ENCODE assay signal across 8 cellular contexts in the genomic region with DNA sequence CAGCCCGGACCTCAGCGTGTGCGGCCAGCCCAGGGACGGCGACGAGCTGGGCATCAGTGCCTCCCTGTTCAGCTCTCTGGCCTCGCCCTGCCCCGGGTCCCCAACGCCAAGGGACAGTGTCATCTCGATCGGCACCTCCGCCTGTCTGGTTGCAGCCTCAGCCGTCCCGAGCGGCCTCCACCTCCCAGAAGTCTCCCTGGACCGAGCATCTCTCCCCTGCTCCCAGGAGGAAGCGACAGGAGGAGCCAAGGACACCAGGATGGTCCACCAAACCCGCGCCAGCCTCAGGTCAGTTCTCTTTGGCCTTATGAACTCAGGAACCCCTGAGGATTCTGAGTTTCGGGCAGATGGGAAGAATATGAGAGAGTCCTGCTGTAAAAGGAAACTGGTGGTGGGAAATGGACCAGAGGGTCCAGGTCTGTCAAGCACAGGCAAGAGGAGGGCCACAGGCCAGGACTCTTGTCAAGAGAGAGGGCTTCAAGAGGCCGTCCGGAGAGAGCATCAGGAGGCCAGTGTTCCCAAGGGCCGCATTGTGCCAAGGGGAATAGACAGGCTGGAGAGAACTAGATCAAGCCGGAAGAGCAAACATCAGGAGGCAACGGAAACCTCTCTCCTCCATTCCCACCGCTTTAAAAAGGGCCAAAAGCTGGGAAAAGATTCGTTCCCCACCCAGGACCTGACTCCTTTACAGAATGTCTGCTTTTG. TPM values are rescaled to one million over a fixed set of nuclear protein-coding genes. Genes with fewer than 3 reads are reported as not detected.
DNase-seq lines count a peak whose midpoint lies in the region; ATAC-seq and TF ChIP-seq lines count a peak whose summit lies in the region.

No MANE protein-coding gene starts in this region.

- H3K4me1 Mint-ChIP-seq in activated naive CD8-positive, alpha-beta T cell treated with anti-CD3 and anti-CD28 coated beads, Interleukin-2, amount 50 U/mL, for 24 hours, result peaks cover 65% of the 10 kb centered on the region

- no peak for ATAC-seq in activated naive CD8-positive, alpha-beta T cell treated with anti-CD3 and anti-CD28 coated beads, Interleukin-2, amount 50 U/mL, for 24 hours
- ATAC-seq in lung (ENCODE audit: insufficient read depth, low FRiP score), result no peak
- no peak for ATAC-seq in GM18868 (IDR thresholded peaks at IDR 0.05; ENCODE audit: unreplicated experiment)

- H3K9me3 Mint-ChIP-seq in activated naive CD8-positive, alpha-beta T cell treated with anti-CD3 and anti-CD28 coated beads, Interleukin-2, amount 50 U/mL, for 24 hours, result no peaks in the 10 kb centered on the region

- H3K9me3 ChIP-seq in lung (ENCODE audit: control insufficient read depth in 2 of 2, insufficient read depth in 1 of 2, low read length in 1 of 2), result no peaks in the 10 kb centered on the region

- H3K4me3 Mint-ChIP-seq in activated naive CD8-positive, alpha-beta T cell treated with anti-CD3 and anti-CD28 coated beads, Interleukin-2, amount 50 U/mL, for 24 hours, result peak overlapping the region; percentile 95

- H3K27ac Mint-ChIP-seq in activated naive CD8-positive, alpha-beta T cell treated with anti-CD3 and anti-CD28 coated beads, Interleukin-2, amount 50 U/mL, for 24 hours, result peak overlapping the region; percentile 74

- WGBS in lung, 2 donors, result 18 to 24% methylated on average over 26 to 27 of the region's 27 CpGs

- H3K36me3 ChIP-seq in lung (ENCODE audit: control insufficient read depth in 2 of 2, insufficient read depth in 2 of 2, low read length in 2 of 2), result no peaks in the 10 kb centered on the region

- peaks cover 50% of the 10 kb centered on the region for H3K36me3 Mint-ChIP-seq in activated naive CD8-positive, alpha-beta T cell treated with anti-CD3 and anti-CD28 coated beads, Interleukin-2, amount 50 U/mL, for 24 hours (ENCODE audit: low read depth)

- peak overlapping the region; percentile 78 for H3K4me3 ChIP-seq in lung

- peaks cover 6 to 7% of the 10 kb centered on the region in 2 donors for H3K4me1 ChIP-seq in lung (ENCODE audit: control insufficient read depth in 2 of 2, insufficient read depth in 2 of 2, low read length in 2 of 2)

- no peak for TF ChIP-seq CTCF in lung (IDR thresholded peaks at IDR 0.05; ENCODE audit: control extremely low read depth, extremely low read depth)

- no peaks in the 10 kb centered on the region for H3K27me3 ChIP-seq in lung (ENCODE audit: control insufficient read depth, insufficient read depth)

- peak; percentile 13 for DNase-seq in stimulated activated CD4-positive, alpha-beta T cell treated with anti-CD3 and anti-CD28 coated beads, Interleukin-4, amount 100 ng/mL, for 24 hours
- DNase-seq in stimulated activated CD4-positive, alpha-beta T cell treated with anti-CD3 and anti-CD28 coated beads, Interleukin-2, amount 100 ng/mL, for 24 hours, result no peak
- no peak for DNase-seq in activated naive CD8-positive, alpha-beta T cell treated with anti-CD3 and anti-CD28 coated beads, Interleukin-2, amount 50 U/mL, for 24 hours
- DNase-seq in lung (ENCODE audit: low spot score) (no peak), inferior parietal cortex (ENCODE audit: extremely low spot score) (no peak), amygdala (lab: John Stamatoyannopoulos, UW) (no peak), activated gamma-delta T cell (lab: John Stamatoyannopoulos, UW) (no peak)

- no peaks in the 10 kb centered on the region for H3K27me3 Mint-ChIP-seq in activated naive CD8-positive, alpha-beta T cell treated with anti-CD3 and anti-CD28 coated beads, Interleukin-2, amount 50 U/mL, for 24 hours

- no peak overlapping the region for H3K27ac ChIP-seq in lung (ENCODE audit: low read depth in 1 of 2, low read length in 1 of 2)

RNA-seq across cellular contexts. Expression of a gene that starts 0.8 kb away (rescaled TPM):
- total RNA-seq in lung, result 1 to 10 TPM in 1 of 2 donors, under 1 TPM in 1; 0.55 to 1.1 TPM
- under 1 TPM; 0.24 to 0.47 TPM for polyA plus RNA-seq in lung

RNA-seq across cellular contexts. Expression of a gene that starts 28.6 kb away (rescaled TPM):
- total RNA-seq in lung, result 1 to 10 TPM; 2.0 to 4.7 TPM
- polyA plus RNA-seq in lung, result 1 to 10 TPM; 1.3 to 4.7 TPM

RNA-seq across cellular contexts. Expression of a gene that starts 55.9 kb away (rescaled TPM):
- 10 to 100 TPM; 10.9 to 40.0 TPM for total RNA-seq in lung
- 10 to 100 TPM; 85.0 to 93.4 TPM for polyA plus RNA-seq in lung

RNA-seq across cellular contexts. Expression of a gene that starts 56.1 kb away (rescaled TPM):
- 100 to 1,000 TPM in 1 of 2 donors, 10 to 100 TPM in 1; 71.0 to 146 TPM for total RNA-seq in lung
- polyA plus RNA-seq in lung, result 100 to 1,000 TPM in 1 of 2 donors, 10 to 100 TPM in 1; 69.7 to 123 TPM
